ENCODE assay signal across 12 cellular contexts in the genomic region with DNA sequence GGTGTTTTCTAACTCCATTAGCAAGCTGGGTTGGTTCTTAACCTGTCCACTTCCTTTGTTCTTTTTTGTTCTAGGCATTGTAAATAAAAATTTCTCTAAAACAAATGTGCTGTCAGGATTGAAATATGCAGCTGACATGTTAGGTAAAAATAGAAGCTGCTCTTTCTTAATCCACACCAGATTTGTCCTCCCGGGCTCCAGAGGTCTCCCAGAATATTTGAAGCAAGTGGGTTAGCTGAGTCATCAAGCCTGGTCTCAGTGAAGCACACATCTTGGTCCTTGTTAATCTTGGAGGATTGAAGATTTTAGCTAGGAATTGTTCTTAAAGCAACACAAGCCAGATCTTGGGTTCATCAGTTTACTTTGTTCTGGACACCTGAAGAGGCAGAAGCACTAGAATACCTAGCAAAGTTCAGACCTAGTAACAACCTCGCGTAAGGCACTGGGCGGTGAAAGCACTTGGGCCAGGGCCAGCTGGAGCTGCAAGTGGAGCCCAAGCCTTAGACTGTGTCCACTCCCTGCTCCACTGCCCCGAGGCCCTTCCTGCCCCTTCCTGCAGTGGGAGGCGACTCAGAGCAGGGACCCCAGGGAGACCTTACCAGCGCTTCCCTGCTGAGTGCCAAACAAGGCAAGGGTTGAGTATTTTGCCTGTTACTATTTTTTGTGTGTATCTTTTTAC. TPM values are rescaled to one million over a fixed set of nuclear protein-coding genes. Genes with fewer than 3 reads are reported as not detected.
A peak's percentile ranks its signal among the peaks of the same experiment; 100 is the strongest.
DNase-seq lines count a peak whose midpoint lies in the region; ATAC-seq and TF ChIP-seq lines count a peak whose summit lies in the region.
"Had no signal": no experiment of that assay in that cellular context is flagged by ENCODE, and none has a peak within 500 bp of the region (broad histone marks: within the 10 kb centered on the region; RNA-seq: fewer than 3 reads in every experiment).

No MANE protein-coding gene starts in this region.

- H3K4me1 ChIP-seq in mammary epithelial cell (ENCODE audit: insufficient read depth, low read length) = peaks cover 3% of the 10 kb centered on the region
- peaks cover 45 to 61% (median 57%) of the 10 kb centered on the region in 4 donors for H3K4me1 ChIP-seq in esophagus muscularis mucosa
- H3K4me1 ChIP-seq in Karpas-422 (ENCODE audit: low read length) = peaks cover 12% of the 10 kb centered on the region

- H2AFZ ChIP-seq in mammary epithelial cell (ENCODE audit: low read depth, low read length) (no peak overlapping the region), Karpas-422 (ENCODE audit: low read length) (no peak overlapping the region)

- POLR2A ChIA-PET in MCF 10A (lab: Yijun Ruan, JAX) = no interaction called here

- no peak for ATAC-seq in GM21825 (IDR thresholded peaks at IDR 0.05; ENCODE audit: unreplicated experiment)
- ATAC-seq: A549 had no signal

- H3K9ac ChIP-seq in mammary epithelial cell (ENCODE audit: insufficient read depth, low read length) (no peak overlapping the region), Karpas-422 (ENCODE audit: low read length) (no peak overlapping the region)

- peak; percentile 25 for DNase-seq in MCF 10A (ENCODE audit: unreplicated experiment)
- DNase-seq in mammary epithelial cell = no peak
- no peak for DNase-seq in esophagus muscularis mucosa (ENCODE audit: extremely low spot score)
- DNase-seq in midbrain (lab: John Stamatoyannopoulos, UW) = peak; percentile 43
- no peak for DNase-seq in Karpas-422
- DNase-seq in NCI-H1092 treated with DMSO at 0.1 percent for 48 hours (lab: John Stamatoyannopoulos, UW) = no peak
- no peak for DNase-seq in activated naive CD4-positive, alpha-beta T cell treated with anti-CD3 and anti-CD28 coated beads, Interleukin-2, amount 10 ng/mL, durations not matched to agents 7 days and 5 days
- DNase-seq: NCI-H1436; stimulated activated CD8-positive, alpha-beta memory T cell treated with anti-CD3 and anti-CD28 coated beads, Interleukin-4, amount 100 ng/mL, for 48 hours had no signal

- H3K9me3 Mint-ChIP-seq in MCF 10A (ENCODE audit: unreplicated experiment) = no peaks in the 10 kb centered on the region
- no peaks in the 10 kb centered on the region for H3K9me3 Mint-ChIP-seq in activated naive CD4-positive, alpha-beta T cell treated with anti-CD3 and anti-CD28 coated beads, Interleukin-2, amount 10 ng/mL, durations not matched to agents 7 days and 5 days
- H3K9me3 Mint-ChIP-seq: memory B cell had no signal

- no peak overlapping the region for H3K27ac Mint-ChIP-seq in MCF 10A (ENCODE audit: low read depth, unreplicated experiment)
- no peak overlapping the region for H3K27ac Mint-ChIP-seq in activated naive CD4-positive, alpha-beta T cell treated with anti-CD3 and anti-CD28 coated beads, Interleukin-2, amount 10 ng/mL, durations not matched to agents 7 days and 5 days
- H3K27ac Mint-ChIP-seq: memory B cell had no signal

- 46% methylated on average over 7 of the region's 7 CpGs for WGBS in mammary epithelial cell (ENCODE audit: low coverage, missing lambda C conversion rate)
- 26% methylated on average over 7 of the region's 7 CpGs for WGBS in esophagus muscularis mucosa

- H3K4me1 Mint-ChIP-seq in MCF 10A (ENCODE audit: insufficient read depth, unreplicated experiment) = no peaks in the 10 kb centered on the region
- H3K4me1 Mint-ChIP-seq in activated naive CD4-positive, alpha-beta T cell treated with anti-CD3 and anti-CD28 coated beads, Interleukin-2, amount 10 ng/mL, durations not matched to agents 7 days and 5 days = peaks cover 8% of the 10 kb centered on the region

- no peak overlapping the region for H3K4me3 ChIP-seq in mammary epithelial cell (replicated peaks in 1 of 3; ENCODE audit: insufficient read depth in 1 of 3, low read depth in 2 of 3, low read length in 3 of 3)
- H3K4me3 ChIP-seq in esophagus muscularis mucosa = peak overlapping the region in 1 of 4 donors; percentile 5
- no peak overlapping the region for H3K4me3 ChIP-seq in Karpas-422 (ENCODE audit: low read length)
- H3K4me3 ChIP-seq: A549 had no signal

- no peak overlapping the region for H3K27ac ChIP-seq in mammary epithelial cell (ENCODE audit: insufficient read depth, low read depth, low read length)
- peak overlapping the region; percentile 74 to 84 (median 81) for H3K27ac ChIP-seq in esophagus muscularis mucosa (replicated peaks in 1 of 4)
- H3K27ac ChIP-seq in Karpas-422 (ENCODE audit: low read length) = no peak overlapping the region

- H4K20me1 ChIP-seq in mammary epithelial cell (ENCODE audit: insufficient read depth, low read length) (no peaks in the 10 kb centered on the region), Karpas-422 (ENCODE audit: insufficient read depth, low read depth, low read length) (no peaks in the 10 kb centered on the region)

- H3K79me2 ChIP-seq in mammary epithelial cell (ENCODE audit: insufficient read depth, low read length) (no peaks in the 10 kb centered on the region), Karpas-422 (ENCODE audit: low read length) (no peaks in the 10 kb centered on the region)

- no TSS peak for BruUV-seq in MCF 10A (replicated peaks; lab: Mats Ljungman, UMichigan)
- no TSS peak for BruUV-seq in mammary epithelial cell (replicated peaks; lab: Mats Ljungman, UMichigan)

- TF ChIP-seq POLR2A in esophagus muscularis mucosa (IDR thresholded peaks at IDR 0.05; ENCODE audit: low read depth) = no peak

- intact Hi-C loops in MCF 10A (cut with micrococcal nuclease) (no loop called here), mammary epithelial cell (cut with micrococcal nuclease) (no loop called here), esophagus muscularis mucosa (cut with DNase I) (no loop called here)

- in situ Hi-C loops in mammary epithelial cell (cut with MboI; ENCODE audit: low sequenced_read_pairs in 2 of 2) = no loop called here

- no peaks in the 10 kb centered on the region for H3K27me3 Mint-ChIP-seq in MCF 10A (ENCODE audit: insufficient read depth, unreplicated experiment)
- no peaks in the 10 kb centered on the region for H3K27me3 Mint-ChIP-seq in activated naive CD4-positive, alpha-beta T cell treated with anti-CD3 and anti-CD28 coated beads, Interleukin-2, amount 10 ng/mL, durations not matched to agents 7 days and 5 days
- H3K27me3 Mint-ChIP-seq: memory B cell had no signal

- H3K27me3 ChIP-seq in mammary epithelial cell (ENCODE audit: insufficient read depth, low read length) (no peaks in the 10 kb centered on the region), esophagus muscularis mucosa (no peaks in the 10 kb centered on the region), Karpas-422 (ENCODE audit: low read length) (no peaks in the 10 kb centered on the region)

- H3K9me3 ChIP-seq in mammary epithelial cell (replicated peaks; ENCODE audit: insufficient read depth, low read length) = no peaks in the 10 kb centered on the region
- H3K9me3 ChIP-seq in esophagus muscularis mucosa = no peaks in the 10 kb centered on the region
- no peaks in the 10 kb centered on the region for H3K9me3 ChIP-seq in Karpas-422 (ENCODE audit: low read length)
- H3K9me3 ChIP-seq: A549 had no signal

- H3K4me3 Mint-ChIP-seq in MCF 10A (ENCODE audit: unreplicated experiment) = no peak overlapping the region
- H3K4me3 Mint-ChIP-seq in activated naive CD4-positive, alpha-beta T cell treated with anti-CD3 and anti-CD28 coated beads, Interleukin-2, amount 10 ng/mL, durations not matched to agents 7 days and 5 days = no peak overlapping the region
- H3K4me3 Mint-ChIP-seq: memory B cell had no signal

- dilution Hi-C loops in mammary epithelial cell (cut with HindIII; ENCODE audit: low sequenced_read_pairs) = no loop called here

- no peak overlapping the region for H3K4me2 ChIP-seq in mammary epithelial cell (ENCODE audit: insufficient read depth, low read depth, low read length)
- no peak overlapping the region for H3K4me2 ChIP-seq in Karpas-422 (ENCODE audit: low read depth, low read length, poor library complexity, severe bottlenecking)
- H3K4me2 ChIP-seq: A549 had no signal

- H3K36me3 ChIP-seq in mammary epithelial cell (ENCODE audit: insufficient read depth, low read length) = peaks cover 6% of the 10 kb centered on the region
- H3K36me3 ChIP-seq in esophagus muscularis mucosa = peaks cover 23 to 57% (median 46%) of the 10 kb centered on the region in 4 donors
- no peaks in the 10 kb centered on the region for H3K36me3 ChIP-seq in Karpas-422 (ENCODE audit: insufficient read depth, low read length)

- CTCF ChIA-PET in MCF 10A (lab: Yijun Ruan, JAX) = interaction anchor here (1.1 to 1.4 kb wide), 2 partner anchors 40 to 79 kb away, joined by 3 read pairs; no protein-coding TSS in a partner anchor
- CTCF ChIA-PET in mammary epithelial cell (lab: Charles Lee; ENCODE audit: low non-redundant PET) = no interaction called here
- CTCF ChIA-PET in activated naive CD4-positive, alpha-beta T cell treated with anti-CD3 and anti-CD28 coated beads, Interleukin-2, amount 10 ng/mL, durations not matched to agents 7 days and 5 days (lab: Charles Lee) = no interaction called here

- TF ChIP-seq EP300 in esophagus muscularis mucosa (IDR thresholded peaks at IDR 0.05) = no peak

- TF ChIP-seq CTCF in MCF 10A (IDR thresholded peaks at IDR 0.05; ENCODE audit: unreplicated experiment) (no peak), mammary epithelial cell (conservative IDR thresholded peaks at IDR 0.05 in 1 of 2, IDR thresholded peaks at IDR 0.05 in 1 of 2; ENCODE audit: extremely low read depth in 1 of 2, insufficient read depth in 1 of 2, low read depth in 1 of 2, low read length in 2 of 2) (no peak), esophagus muscularis mucosa (IDR thresholded peaks at IDR 0.05) (no peak)

- no peaks in the 10 kb centered on the region for H3K9me2 ChIP-seq in Karpas-422 (replicated peaks; ENCODE audit: insufficient read depth, low read length)

- peaks cover 18% of the 10 kb centered on the region for H3K36me3 Mint-ChIP-seq in MCF 10A (ENCODE audit: insufficient read depth, unreplicated experiment)
- H3K36me3 Mint-ChIP-seq in activated naive CD4-positive, alpha-beta T cell treated with anti-CD3 and anti-CD28 coated beads, Interleukin-2, amount 10 ng/mL, durations not matched to agents 7 days and 5 days = peaks cover 20% of the 10 kb centered on the region

RNA-seq across cellular contexts. Expression of a gene that starts 36.5 kb away (rescaled TPM):
- total RNA-seq in MCF 10A (2022) (4.3 and 6.3 TPM in 2 replicates), mammary epithelial cell (1 to 10 TPM; 7.7 to 9.6 TPM), esophagus muscularis mucosa (10 to 100 TPM; 38.4 to 97.2 (median 54.2) TPM)
- 4.8 TPM for polyA plus RNA-seq in mammary epithelial cell
- 1.2 TPM for polyA minus RNA-seq in mammary epithelial cell
- 1.8 and 7.3 TPM in 2 replicates for total RNA-seq in Karpas-422 (2014; rRNA removed; shearing (Covaris generic); ENCODE audit: low replicate concordance)

Comparison
In these comparisons a context has a peak if more than half of its experiments do, and no peak if none do; other contexts are left out.
1. DNase-seq: peak in MCF 10A (single experiment) and midbrain (single experiment); none in mammary epithelial cell (single experiment), esophagus muscularis mucosa (single experiment), Karpas-422 (single experiment), NCI-H1092 treated with DMSO at 0.1 percent for 48 hours (single experiment) and activated naive CD4-positive, alpha-beta T cell treated with anti-CD3 and anti-CD28 coated beads, Interleukin-2, amount 10 ng/mL, durations not matched to agents 7 days and 5 days (single experiment).
2. H3K27ac ChIP-seq: peak in esophagus muscularis mucosa (4 of 4); none in mammary epithelial cell (single experiment) and Karpas-422 (single experiment).